In the genomic region with DNA sequence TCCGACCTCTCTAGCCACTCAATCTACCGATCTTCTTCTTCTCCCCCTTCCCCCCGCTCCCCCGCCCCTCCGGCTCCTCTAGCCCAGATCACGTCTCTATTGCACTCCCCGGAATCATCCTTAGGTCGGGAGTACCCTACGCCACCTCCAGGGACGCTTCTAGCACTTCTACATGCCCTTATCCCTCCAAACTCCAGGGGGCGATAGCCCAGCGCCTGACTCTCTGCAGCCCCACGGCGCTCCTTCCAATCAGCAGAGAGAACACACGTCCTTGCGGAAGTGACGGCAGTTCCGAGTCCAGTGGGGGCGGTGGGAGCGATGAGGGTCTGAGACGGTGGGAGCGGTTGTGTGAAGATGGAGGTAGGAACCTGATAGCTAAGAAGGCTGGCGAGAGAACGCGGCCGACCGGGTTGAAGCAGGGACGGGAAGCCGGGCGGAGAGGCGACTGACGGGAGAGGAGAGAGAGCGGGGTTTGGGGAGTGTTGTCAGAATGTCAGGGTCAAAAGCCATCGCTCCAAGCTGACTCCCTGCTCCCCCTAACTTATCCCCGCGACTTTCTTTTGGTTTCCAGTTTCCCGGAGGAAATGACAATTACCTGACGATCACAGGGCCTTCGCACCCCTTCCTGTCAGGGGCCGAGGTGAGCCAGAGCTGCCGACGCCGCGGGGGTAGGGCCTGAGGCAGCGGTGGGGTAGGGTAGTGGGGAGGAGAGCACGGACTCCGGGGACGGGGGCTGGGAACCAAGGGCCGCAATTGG, we compare ENCODE assay signal across 7 cellular contexts.
A peak's percentile ranks its signal among the peaks of the same experiment; 100 is the strongest.
DNase-seq lines count a peak whose midpoint lies in the region; ATAC-seq and TF ChIP-seq lines count a peak whose summit lies in the region.

Gene RAB2B, minus strand, starts transcription at position 35 of the 757 bp plus-strand sequence. CDS start 87 bp downstream, outside the sequence.
Gene TOX4, plus strand, starts transcription at position 271 of the 757 bp plus-strand sequence. Its CDS starts 84 bp downstream, at position 355.

- peak within 1 kb of the TSS; percentile 100 for H3K27ac Mint-ChIP-seq in T-helper 2 cell treated with Interferon-gamma antibody and Interleukin-4, amounts not matched to agents 5 μg/mL and 100 μg/mL, for 36 hours

- DNase-seq in NCI-H187 treated with DMSO at 0.1 percent for 48 hours (lab: John Stamatoyannopoulos, UW), result peak; percentile 100
- DNase-seq in T-helper 2 cell treated with Interferon-gamma antibody and Interleukin-4, amounts not matched to agents 5 μg/mL and 100 μg/mL, for 36 hours (ENCODE audit: low spot score), result peak; percentile 97
- peak; percentile 99 for DNase-seq in astrocyte of the hippocampus (ENCODE audit: low read depth, low spot score)
- peak; percentile 97 to 99 for DNase-seq in hippocampal formation (lab: John Stamatoyannopoulos, UW)
- DNase-seq in retinal pigment epithelial cell (ENCODE audit: low read depth), result peak; percentile 96

- no peaks in the 10 kb centered on the region for H3K9me3 Mint-ChIP-seq in T-helper 2 cell treated with Interferon-gamma antibody and Interleukin-4, amounts not matched to agents 5 μg/mL and 100 μg/mL, for 36 hours

- peaks cover 21% of the 10 kb centered on the region for H3K4me1 Mint-ChIP-seq in T-helper 2 cell treated with Interferon-gamma antibody and Interleukin-4, amounts not matched to agents 5 μg/mL and 100 μg/mL, for 36 hours (ENCODE audit: low read depth)

- peak; percentile 95 for ATAC-seq in GM18499 (IDR thresholded peaks at IDR 0.05; ENCODE audit: insufficient read depth, unreplicated experiment)
- ATAC-seq in HG02943 (IDR thresholded peaks at IDR 0.05; ENCODE audit: low read depth, unreplicated experiment), result peak; percentile 99

- H3K36me3 Mint-ChIP-seq in T-helper 2 cell treated with Interferon-gamma antibody and Interleukin-4, amounts not matched to agents 5 μg/mL and 100 μg/mL, for 36 hours (ENCODE audit: low read depth), result peaks cover 24% of the 10 kb centered on the region

- peak; percentile 99 for TF ChIP-seq CTCF in retinal pigment epithelial cell (conservative IDR thresholded peaks at IDR 0.05; ENCODE audit: low read depth, low read length)

- H3K4me3 Mint-ChIP-seq in T-helper 2 cell treated with Interferon-gamma antibody and Interleukin-4, amounts not matched to agents 5 μg/mL and 100 μg/mL, for 36 hours, result peak within 1 kb of the TSS; percentile 100

- no peaks in the 10 kb centered on the region for H3K27me3 Mint-ChIP-seq in T-helper 2 cell treated with Interferon-gamma antibody and Interleukin-4, amounts not matched to agents 5 μg/mL and 100 μg/mL, for 36 hours (ENCODE audit: low read depth)

- peak within 1 kb of the TSS; percentile 99 for H3K4me3 ChIP-seq in retinal pigment epithelial cell (ENCODE audit: low read length)

Comparison
In these comparisons a context has a peak if more than half of its experiments do, and no peak if none do; other contexts are left out.
1. Peak in every context shown above with its lines: DNase-seq, ATAC-seq and H3K4me3 ChIP-seq.